In genomic region chr5:126754609-126755008, GRCh38 we compare ENCODE assay signal across 1 cellular context.
TF ChIP-seq lines count a peak whose summit lies in the region.

No MANE protein-coding gene starts in this region.

TF ChIP-seq in K562, 482 proteins besides CTCF, POLR2A, EP300 and RAD21 (continued from another document):
- TF ChIP-seq, protein P1, sequence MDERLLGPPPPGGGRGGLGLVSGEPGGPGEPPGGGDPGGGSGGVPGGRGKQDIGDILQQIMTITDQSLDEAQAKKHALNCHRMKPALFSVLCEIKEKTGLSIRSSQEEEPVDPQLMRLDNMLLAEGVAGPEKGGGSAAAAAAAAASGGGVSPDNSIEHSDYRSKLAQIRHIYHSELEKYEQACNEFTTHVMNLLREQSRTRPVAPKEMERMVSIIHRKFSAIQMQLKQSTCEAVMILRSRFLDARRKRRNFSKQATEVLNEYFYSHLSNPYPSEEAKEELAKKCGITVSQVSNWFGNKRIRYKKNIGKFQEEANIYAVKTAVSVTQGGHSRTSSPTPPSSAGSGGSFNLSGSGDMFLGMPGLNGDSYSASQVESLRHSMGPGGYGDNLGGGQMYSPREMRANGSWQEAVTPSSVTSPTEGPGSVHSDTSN (CRISPR knock-in tag; IDR thresholded peaks at IDR 0.05; ENCODE audit: low read depth) = no peak
- TF ChIP-seq, protein P1 (tag; conservative IDR thresholded peaks at IDR 0.05; ENCODE audit: low read depth) = 0 out of 2 replicates have a peak, but pooled peaks have one; percentile 32
- TF ChIP-seq ZNF589 (CRISPR knock-in tag; IDR thresholded peaks at IDR 0.05; ENCODE audit: low read depth) = no peak
- peak; percentile 86 for TF ChIP-seq PKNOX1 (IDR thresholded peaks at IDR 0.05)
- no peak for TF ChIP-seq FOXO4 (CRISPR knock-in tag; IDR thresholded peaks at IDR 0.05)
- no peak for TF ChIP-seq CEBPG (CRISPR knock-in tag; IDR thresholded peaks at IDR 0.05)
- peak; percentile 42 to 56; a peak in 3 of 4 replicates for TF ChIP-seq CEBPG (tag; conservative IDR thresholded peaks at IDR 0.05 in 1 of 2, IDR thresholded peaks at IDR 0.05 in 1 of 2)
- TF ChIP-seq ZNF384 (IDR thresholded peaks at IDR 0.05; ENCODE audit: low read depth, low read length) = peak; percentile 95
- no peak for TF ChIP-seq ZNF431 (CRISPR knock-in tag; IDR thresholded peaks at IDR 0.05)
- TF ChIP-seq ZEB2 (IDR thresholded peaks at IDR 0.05) = no peak
- TF ChIP-seq ATF7 (IDR thresholded peaks at IDR 0.05) = no peak
- TF ChIP-seq, protein P2, sequence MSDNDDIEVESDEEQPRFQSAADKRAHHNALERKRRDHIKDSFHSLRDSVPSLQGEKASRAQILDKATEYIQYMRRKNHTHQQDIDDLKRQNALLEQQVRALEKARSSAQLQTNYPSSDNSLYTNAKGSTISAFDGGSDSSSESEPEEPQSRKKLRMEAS (CRISPR knock-in tag; IDR thresholded peaks at IDR 0.05) = no peak
- TF ChIP-seq SNIP1 (IDR thresholded peaks at IDR 0.05; ENCODE audit: low read depth) = no peak
- peak; percentile 20; the same call in 1 of the 2 replicates for TF ChIP-seq MAFK (IDR thresholded peaks at IDR 0.05; ENCODE audit: low read length)
- TF ChIP-seq THRA (IDR thresholded peaks at IDR 0.05) = no peak
- TF ChIP-seq MTA3 (IDR thresholded peaks at IDR 0.05; ENCODE audit: borderline replicate concordance) = no peak
- TF ChIP-seq SRF (CRISPR knock-in tag; IDR thresholded peaks at IDR 0.05) = no peak
- TF ChIP-seq MIER1 (IDR thresholded peaks at IDR 0.05; ENCODE audit: low read depth) = no peak
- no peak for TF ChIP-seq ZNF347 (CRISPR knock-in tag; IDR thresholded peaks at IDR 0.05; ENCODE audit: low read depth)
- peak; percentile 69 for TF ChIP-seq NFE2 (IDR thresholded peaks at IDR 0.05; ENCODE audit: low read depth)
- TF ChIP-seq, protein P3, sequence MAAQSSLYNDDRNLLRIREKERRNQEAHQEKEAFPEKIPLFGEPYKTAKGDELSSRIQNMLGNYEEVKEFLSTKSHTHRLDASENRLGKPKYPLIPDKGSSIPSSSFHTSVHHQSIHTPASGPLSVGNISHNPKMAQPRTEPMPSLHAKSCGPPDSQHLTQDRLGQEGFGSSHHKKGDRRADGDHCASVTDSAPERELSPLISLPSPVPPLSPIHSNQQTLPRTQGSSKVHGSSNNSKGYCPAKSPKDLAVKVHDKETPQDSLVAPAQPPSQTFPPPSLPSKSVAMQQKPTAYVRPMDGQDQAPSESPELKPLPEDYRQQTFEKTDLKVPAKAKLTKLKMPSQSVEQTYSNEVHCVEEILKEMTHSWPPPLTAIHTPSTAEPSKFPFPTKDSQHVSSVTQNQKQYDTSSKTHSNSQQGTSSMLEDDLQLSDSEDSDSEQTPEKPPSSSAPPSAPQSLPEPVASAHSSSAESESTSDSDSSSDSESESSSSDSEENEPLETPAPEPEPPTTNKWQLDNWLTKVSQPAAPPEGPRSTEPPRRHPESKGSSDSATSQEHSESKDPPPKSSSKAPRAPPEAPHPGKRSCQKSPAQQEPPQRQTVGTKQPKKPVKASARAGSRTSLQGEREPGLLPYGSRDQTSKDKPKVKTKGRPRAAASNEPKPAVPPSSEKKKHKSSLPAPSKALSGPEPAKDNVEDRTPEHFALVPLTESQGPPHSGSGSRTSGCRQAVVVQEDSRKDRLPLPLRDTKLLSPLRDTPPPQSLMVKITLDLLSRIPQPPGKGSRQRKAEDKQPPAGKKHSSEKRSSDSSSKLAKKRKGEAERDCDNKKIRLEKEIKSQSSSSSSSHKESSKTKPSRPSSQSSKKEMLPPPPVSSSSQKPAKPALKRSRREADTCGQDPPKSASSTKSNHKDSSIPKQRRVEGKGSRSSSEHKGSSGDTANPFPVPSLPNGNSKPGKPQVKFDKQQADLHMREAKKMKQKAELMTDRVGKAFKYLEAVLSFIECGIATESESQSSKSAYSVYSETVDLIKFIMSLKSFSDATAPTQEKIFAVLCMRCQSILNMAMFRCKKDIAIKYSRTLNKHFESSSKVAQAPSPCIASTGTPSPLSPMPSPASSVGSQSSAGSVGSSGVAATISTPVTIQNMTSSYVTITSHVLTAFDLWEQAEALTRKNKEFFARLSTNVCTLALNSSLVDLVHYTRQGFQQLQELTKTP (IDR thresholded peaks at IDR 0.05; ENCODE audit: low read depth in 1 of 2, partially characterized antibody in 2 of 2) = no peak
